12 cellular contexts compared by ENCODE assay signal in the genomic region with DNA sequence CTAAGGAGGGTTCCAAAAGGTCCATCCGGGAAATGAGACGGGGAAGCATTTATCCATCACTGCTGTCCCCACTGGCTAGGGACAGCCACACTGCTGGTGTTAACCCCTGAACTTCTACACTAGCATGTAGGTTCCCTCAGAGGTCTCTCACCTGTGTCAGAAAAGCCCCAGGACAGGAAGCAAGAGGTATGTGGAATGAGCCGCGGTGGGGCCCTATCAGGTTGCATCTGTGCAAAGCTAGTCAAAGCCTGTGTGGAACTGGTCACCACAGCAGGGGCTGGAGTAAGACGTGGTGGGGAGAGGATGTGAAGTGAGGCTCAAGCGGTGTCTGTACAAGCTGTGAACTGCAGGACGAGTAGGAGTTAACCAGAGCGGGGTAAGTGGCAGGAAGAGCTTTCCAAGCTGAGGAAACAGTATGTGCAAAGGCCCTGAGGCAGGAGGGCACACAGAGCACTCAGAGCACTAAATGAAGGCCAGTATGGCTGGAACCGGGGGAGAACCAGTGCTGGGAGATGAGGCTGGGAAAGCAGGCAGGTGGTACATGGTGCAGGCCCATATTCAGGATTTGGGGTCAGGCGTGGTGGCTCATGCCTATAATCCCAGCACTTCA. TPM values are rescaled to one million over a fixed set of nuclear protein-coding genes. Genes with fewer than 3 reads are reported as not detected.
DNase-seq lines count a peak whose midpoint lies in the region; ATAC-seq, FAIRE-seq and TF ChIP-seq lines count a peak whose summit lies in the region.
"Had no signal": no experiment of that assay in that cellular context is flagged by ENCODE, and none has a peak within 500 bp of the region (broad histone marks: within the 10 kb centered on the region; RNA-seq: fewer than 3 reads in every experiment).

No MANE protein-coding gene starts in this region.

- H3K27ac Mint-ChIP-seq in natural killer cell treated with Interleukin-12 subunit alpha and Interleukin-12 subunit beta and Interleukin-15 and Interleukin-18, amount 100 ng/mL, for 72 hours: no peak overlapping the region
- no peak overlapping the region for H3K27ac Mint-ChIP-seq in natural killer cell
- H3K27ac Mint-ChIP-seq: CD4-positive, CD25-positive, alpha-beta regulatory T cell; IgD-negative memory B cell had no signal

- H3K79me1 ChIP-seq in H1 (ENCODE audit: low read depth, low read length): no peaks in the 10 kb centered on the region

- H3K18ac ChIP-seq in H1 (ENCODE audit: extremely low read depth, low read length): no peak overlapping the region

- 83% methylated on average over 10 of the region's 10 CpGs; no CpG with 5 or more reads in 1 of the 2 experiments for WGBS in H1 (ENCODE audit: extremely low coverage in 1 of 2, insufficient coverage in 1 of 2, insufficient read length in 1 of 2, insufficient replicate concordance in 2 of 2, low coverage in 1 of 2, low lambda C conversion rate in 2 of 2, missing lambda C conversion rate in 1 of 2), 2 experiments
- WGBS in smooth muscle cell (ENCODE audit: low lambda C conversion rate): 90% methylated on average over 10 of the region's 10 CpGs

- H2BK120ac ChIP-seq in H1 (replicated peaks; ENCODE audit: low read depth, low read length): no peak overlapping the region

- TF ChIP-seq RAD21 in H1 (IDR thresholded peaks at IDR 0.05 in 1 of 2, conservative IDR thresholded peaks at IDR 0.05 in 1 of 2; ENCODE audit: low read depth in 2 of 2, low read length in 2 of 2): no peak

- H3K27ac ChIP-seq in H1 (ENCODE audit: low read depth, low read length) (no peak overlapping the region), smooth muscle cell (ENCODE audit: low read depth) (peak overlapping the region; percentile 94), left lung (no peak overlapping the region)
- H3K27ac ChIP-seq: BLaER1 treated with 17β-estradiol and CSF1 and Interleukin-3, amounts not matched to agents 10 nM and 100 nM had no signal

- POLR2A ChIA-PET in H1 (lab: Charles Lee; ENCODE audit: partially characterized antibody): interaction anchor here (1.5 kb wide), 1 partner anchor 13 kb away, joined by 4 read pairs; no protein-coding TSS in a partner anchor

- no peak overlapping the region for H2BK5ac ChIP-seq in H1 (ENCODE audit: low read depth, low read length)

- no peaks in the 10 kb centered on the region for H3K36me3 Mint-ChIP-seq in natural killer cell treated with Interleukin-12 subunit alpha and Interleukin-12 subunit beta and Interleukin-15 and Interleukin-18, amount 100 ng/mL, for 72 hours
- no peaks in the 10 kb centered on the region for H3K36me3 Mint-ChIP-seq in natural killer cell
- H3K36me3 Mint-ChIP-seq: CD4-positive, CD25-positive, alpha-beta regulatory T cell; IgD-negative memory B cell had no signal

- no peak for TF ChIP-seq EP300 in H1 (IDR thresholded peaks at IDR 0.05; ENCODE audit: borderline replicate concordance in 1 of 2, low read depth in 2 of 2, low read length in 2 of 2)

- no peak overlapping the region for H4K5ac ChIP-seq in H1 (ENCODE audit: insufficient read length, low read depth, low read length)

- no peaks in the 10 kb centered on the region for H3K4me1 Mint-ChIP-seq in natural killer cell treated with Interleukin-12 subunit alpha and Interleukin-12 subunit beta and Interleukin-15 and Interleukin-18, amount 100 ng/mL, for 72 hours (ENCODE audit: low read depth in 2 of 2)
- H3K4me1 Mint-ChIP-seq in natural killer cell: no peaks in the 10 kb centered on the region
- H3K4me1 Mint-ChIP-seq: CD4-positive, CD25-positive, alpha-beta regulatory T cell had no signal

- H3K27me3 ChIP-seq in H1 (replicated peaks in 1 of 4; ENCODE audit: control insufficient read depth in 3 of 4, extremely low read depth in 1 of 4, insufficient read depth in 3 of 4, low read length in 3 of 4) (no peaks in the 10 kb centered on the region), smooth muscle cell (ENCODE audit: low read depth) (no peaks in the 10 kb centered on the region), left lung (peaks cover 0 to 7% of the 10 kb centered on the region in 2 donors)
- H3K27me3 ChIP-seq: BLaER1 treated with 17β-estradiol and CSF1 and Interleukin-3, amounts not matched to agents 10 nM and 100 nM had no signal

- no peak overlapping the region for H3K56ac ChIP-seq in H1 (replicated peaks; ENCODE audit: insufficient read length, low read depth, low read length)

- H3K9ac ChIP-seq in H1 (replicated peaks in 1 of 4; ENCODE audit: extremely low read depth in 1 of 4, low read depth in 3 of 4, low read length in 3 of 4) (no peak overlapping the region), smooth muscle cell (ENCODE audit: low read depth) (no peak overlapping the region)
- H3K9ac ChIP-seq: BLaER1 treated with 17β-estradiol and CSF1 and Interleukin-3, amounts not matched to agents 10 nM and 100 nM had no signal

- H2AFZ ChIP-seq in H1 (ENCODE audit: low read length): no peak overlapping the region
- H2AFZ ChIP-seq in smooth muscle cell (ENCODE audit: low read depth): no peak overlapping the region

- H2BK12ac ChIP-seq in H1 (ENCODE audit: low read depth, low read length): 0 out of 2 replicates have a peak overlapping the region, but pooled peaks have one; percentile 27

- H2AK5ac ChIP-seq in H1 (ENCODE audit: low read depth, low read length): no peak overlapping the region

- no peak overlapping the region for H3K4me2 ChIP-seq in H1 (ENCODE audit: insufficient read depth in 1 of 2, low read depth in 2 of 2, low read length in 2 of 2)
- no peak overlapping the region for H3K4me2 ChIP-seq in smooth muscle cell
- H3K4me2 ChIP-seq: BLaER1 treated with 17β-estradiol and CSF1 and Interleukin-3, amounts not matched to agents 10 nM and 100 nM had no signal

- H3K27me3 Mint-ChIP-seq in natural killer cell treated with Interleukin-12 subunit alpha and Interleukin-12 subunit beta and Interleukin-15 and Interleukin-18, amount 100 ng/mL, for 72 hours: peaks cover 9 to 10% of the 10 kb centered on the region in 2 donors
- peaks cover 3 to 14% of the 10 kb centered on the region in 2 donors for H3K27me3 Mint-ChIP-seq in natural killer cell (ENCODE audit: low read depth in 2 of 2)

- no peak overlapping the region for H3K4me3 Mint-ChIP-seq in natural killer cell treated with Interleukin-12 subunit alpha and Interleukin-12 subunit beta and Interleukin-15 and Interleukin-18, amount 100 ng/mL, for 72 hours
- H3K4me3 Mint-ChIP-seq in natural killer cell: no peak overlapping the region
- H3K4me3 Mint-ChIP-seq: CD4-positive, CD25-positive, alpha-beta regulatory T cell; IgD-negative memory B cell had no signal

- H3K9me3 Mint-ChIP-seq in natural killer cell treated with Interleukin-12 subunit alpha and Interleukin-12 subunit beta and Interleukin-15 and Interleukin-18, amount 100 ng/mL, for 72 hours: no peaks in the 10 kb centered on the region
- H3K9me3 Mint-ChIP-seq in natural killer cell: no peaks in the 10 kb centered on the region

- intact Hi-C loops in natural killer cell (cut with micrococcal nuclease) (no loop called here), left lung (cut with DNase I) (no loop called here)

- no peak overlapping the region for H3K4ac ChIP-seq in H1 (replicated peaks; ENCODE audit: insufficient read length, low read depth, low read length)

- no peak overlapping the region for H4K91ac ChIP-seq in H1 (replicated peaks; ENCODE audit: insufficient read length, low read length)

- H3K23ac ChIP-seq in H1 (ENCODE audit: insufficient read length): no peak overlapping the region

- no peak overlapping the region for H3K4me3 ChIP-seq in H1 (ENCODE audit: extremely low read depth in 1 of 4, insufficient read depth in 2 of 4, low read depth in 3 of 4, low read length in 4 of 4)
- no peak overlapping the region for H3K4me3 ChIP-seq in smooth muscle cell
- H3K4me3 ChIP-seq in left lung: no peak overlapping the region
- H3K4me3 ChIP-seq: BLaER1 treated with 17β-estradiol and CSF1 and Interleukin-3, amounts not matched to agents 10 nM and 100 nM had no signal

- no peak overlapping the region for H3K14ac ChIP-seq in H1 (ENCODE audit: insufficient read length)

- no peak for FAIRE-seq in H1 (lab: Jason Lieb, UNC)
- FAIRE-seq: H54 had no signal

- no peak overlapping the region for H2BK20ac ChIP-seq in H1 (ENCODE audit: low read length)

- TF ChIP-seq POLR2A in H1 (IDR thresholded peaks at IDR 0.05; ENCODE audit: control extremely low read depth in 1 of 2, low read depth in 2 of 2, low read length in 2 of 2): no peak

- DNase-seq in natural killer cell treated with Interleukin-12 subunit alpha and Interleukin-12 subunit beta and Interleukin-15 and Interleukin-18, amount 100 ng/mL, for 72 hours (ENCODE audit: low spot score): no peak
- no peak for DNase-seq in natural killer cell
- DNase-seq in H1 (ENCODE audit: low read depth in 1 of 2, low spot score in 2 of 2): no peak
- no peak for DNase-seq in smooth muscle cell (lab: John Stamatoyannopoulos, UW; ENCODE audit: unreplicated experiment)
- DNase-seq in HK-2 (ENCODE audit: unreplicated experiment): no peak
- no peak for DNase-seq in left lung
- no peak for DNase-seq in NCI-H226
- DNase-seq: CD4-positive, CD25-positive, alpha-beta regulatory T cell; DMS 273 treated with DMSO at 0.1 percent for 48 hours had no signal

- no peaks in the 10 kb centered on the region for H3K79me2 ChIP-seq in H1 (ENCODE audit: control insufficient read depth in 1 of 2, insufficient read depth in 2 of 2, low read length in 2 of 2)
- H3K79me2 ChIP-seq in smooth muscle cell (ENCODE audit: low read depth): no peaks in the 10 kb centered on the region

- H3K36me3 ChIP-seq in H1 (ENCODE audit: control insufficient read depth in 2 of 4, insufficient read depth in 4 of 4, low read length in 3 of 4): no peaks in the 10 kb centered on the region
- no peaks in the 10 kb centered on the region for H3K36me3 ChIP-seq in smooth muscle cell (ENCODE audit: low read depth)
- H3K36me3 ChIP-seq in left lung: no peaks in the 10 kb centered on the region
- H3K36me3 ChIP-seq: BLaER1 treated with 17β-estradiol and CSF1 and Interleukin-3, amounts not matched to agents 10 nM and 100 nM had no signal

- peak; percentile 26 to 36 for ATAC-seq in natural killer cell treated with Interleukin-12 subunit alpha and Interleukin-12 subunit beta and Interleukin-15 and Interleukin-18, amount 100 ng/mL, for 72 hours
- ATAC-seq in natural killer cell: no peak
- no peak for ATAC-seq in left lung

- H3K9me3 ChIP-seq in H1 (ENCODE audit: insufficient read depth in 2 of 2, low read depth in 1 of 2, low read length in 1 of 2) (no peaks in the 10 kb centered on the region), smooth muscle cell (replicated peaks; ENCODE audit: low read depth) (no peaks in the 10 kb centered on the region), left lung (no peaks in the 10 kb centered on the region)
- H3K9me3 ChIP-seq: BLaER1 treated with 17β-estradiol and CSF1 and Interleukin-3, amounts not matched to agents 10 nM and 100 nM had no signal

- CTCF ChIA-PET in H1 (lab: Charles Lee; ENCODE audit: partially characterized antibody): interaction anchor here (0.6 to 1.2 kb wide), 4 partner anchors 15 to 215 kb away, joined by 3 to 4 read pairs (median 3); no protein-coding TSS in a partner anchor

- H4K20me1 ChIP-seq in H1 (replicated peaks in 1 of 2; ENCODE audit: control insufficient read depth in 1 of 2, insufficient read depth in 2 of 2, low read length in 2 of 2) (no peaks in the 10 kb centered on the region), smooth muscle cell (ENCODE audit: low read depth) (no peaks in the 10 kb centered on the region)
- H4K20me1 ChIP-seq: BLaER1 treated with 17β-estradiol and CSF1 and Interleukin-3, amounts not matched to agents 10 nM and 100 nM had no signal

- H3K4me1 ChIP-seq in H1 (replicated peaks in 1 of 4; ENCODE audit: control insufficient read depth in 3 of 4, insufficient read depth in 4 of 4, low read length in 3 of 4) (peaks cover 0 to 3% (median 0%) of the 10 kb centered on the region in 4 experiments; a peak in 2 of 7 replicates), smooth muscle cell (ENCODE audit: low read depth) (no peaks in the 10 kb centered on the region), left lung (no peaks in the 10 kb centered on the region)

- TF ChIP-seq CTCF in natural killer cell (IDR thresholded peaks at IDR 0.05) (no peak), H1 (IDR thresholded peaks at IDR 0.05; ENCODE audit: control extremely low read depth in 1 of 3, insufficient read depth in 1 of 3, low read depth in 1 of 3, low read length in 3 of 3) (no peak), smooth muscle cell (IDR thresholded peaks at IDR 0.05; ENCODE audit: borderline replicate concordance, insufficient read depth, poor library complexity, severe bottlenecking) (no peak), left lung (IDR thresholded peaks at IDR 0.05) (no peak)

- no peaks in the 10 kb centered on the region for H3F3A ChIP-seq in smooth muscle cell (ENCODE audit: low read depth)

- no peak overlapping the region; the same call in 1 of the 2 replicates for H4K8ac ChIP-seq in H1 (ENCODE audit: extremely low read depth, insufficient read depth, low read length)

- H2BK15ac ChIP-seq in H1 (ENCODE audit: low read length): no peak overlapping the region

- H3K23me2 ChIP-seq in H1 (ENCODE audit: low read depth, low read length): no peaks in the 10 kb centered on the region

RNA-seq across cellular contexts. Expression of a gene that starts 57.8 kb away (rescaled TPM):
- not detected for total RNA-seq in natural killer cell treated with Interleukin-12 subunit alpha and Interleukin-12 subunit beta and Interleukin-15 and Interleukin-18, amount 100 ng/mL, for 72 hours
- total RNA-seq in natural killer cell (not detected), smooth muscle cell (not detected in 2 replicates), left lung (1 to 10 TPM in 1 of 2 donors, not detected in 1; 2.6 TPM)
- total RNA-seq in H1 (2021; fragmentation: NEBNext Ultra II Directional; extraction: Animal tissue kit (Norgen Biotek cat#: 25700)): 3.5 and 4.4 TPM in 2 replicates
- polyA plus RNA-seq in H1 (2011; rRNA removed) (4.8 and 5.9 TPM in 2 replicates), smooth muscle cell (0.08 and 0.40 TPM in 2 replicates)
- 4.7 TPM for polyA plus RNA-seq in H1 (2011; cell fraction: cytosol; rRNA removed)
- polyA plus RNA-seq in H1 (2011; cell fraction: nucleus; rRNA removed): 15.8 TPM
- polyA plus RNA-seq in H1 (2012, experiment 1 of 2): 3.2 to 5.2 TPM (median 4.3 TPM) in 4 replicates
- polyA plus RNA-seq in H1 (2012, experiment 2 of 2): 5.6 TPM
- polyA plus RNA-seq in H1 (2013, experiment 1 of 2): 1.7 TPM
- 1.7 TPM for polyA plus RNA-seq in H1 (2013, experiment 2 of 2)
- polyA minus RNA-seq in H1 (2011; rRNA and poly(A)+ RNA removed): 7.0 and 10.2 TPM in 2 replicates
- polyA minus RNA-seq in H1 (2011; cell fraction: cytosol; rRNA and poly(A)+ RNA removed): 6.5 TPM
- 12.2 TPM for polyA minus RNA-seq in H1 (2011; cell fraction: nucleus; rRNA and poly(A)+ RNA removed)
- total RNA-seq: CD4-positive, CD25-positive, alpha-beta regulatory T cell had no signal

Comparison
In these comparisons a context has a peak if more than half of its experiments do, and no peak if none do; other contexts are left out.
1. ATAC-seq: peak in natural killer cell treated with Interleukin-12 subunit alpha and Interleukin-12 subunit beta and Interleukin-15 and Interleukin-18, amount 100 ng/mL, for 72 hours (2 of 2); none in natural killer cell (0 of 3) and left lung (single experiment).